ENCODE assay signal across 1 cellular context in genomic region chr17:72386619-72387237, GRCh38.
TF ChIP-seq lines count a peak whose summit lies in the region.

No MANE protein-coding gene starts in this region.

TF ChIP-seq in HepG2, 621 proteins besides CTCF, POLR2A, EP300 and RAD21 (continued from another document and continues in another):
- TF ChIP-seq ZBTB39 (CRISPR knock-in tag; IDR thresholded peaks at IDR 0.05), result no peak
- peak; percentile 95 for TF ChIP-seq ZBTB21 (CRISPR knock-in tag; IDR thresholded peaks at IDR 0.05)
- peak; percentile 66; the same call in 1 of the 2 replicates for TF ChIP-seq HNF1B (CRISPR knock-in tag; IDR thresholded peaks at IDR 0.05)
- TF ChIP-seq SETDB1 (CRISPR knock-in tag; IDR thresholded peaks at IDR 0.05; ENCODE audit: borderline replicate concordance), result no peak
- TF ChIP-seq ZNF432 (CRISPR knock-in tag; IDR thresholded peaks at IDR 0.05; ENCODE audit: borderline replicate concordance), result no peak
- no peak for TF ChIP-seq CEBPB (IDR thresholded peaks at IDR 0.05; ENCODE audit: borderline replicate concordance, low read depth, low read length)
- no peak for TF ChIP-seq PCBP2 (optimal IDR thresholded peaks at IDR 0.05; ENCODE audit: low read depth, low read length, poor library complexity, severe bottlenecking)
- no peak for TF ChIP-seq ZMAT5 (CRISPR knock-in tag; IDR thresholded peaks at IDR 0.05; ENCODE audit: borderline replicate concordance, low read depth)
- peak; percentile 77; the same call in 1 of the 2 replicates for TF ChIP-seq TFAP4 (IDR thresholded peaks at IDR 0.05; ENCODE audit: borderline replicate concordance, low read depth)
- no peak for TF ChIP-seq U2AF2 (IDR thresholded peaks at IDR 0.05; ENCODE audit: low read depth, low read length)
- TF ChIP-seq ZNF589 (CRISPR knock-in tag; conservative IDR thresholded peaks at IDR 0.05), result no peak
- peak; percentile 63 for TF ChIP-seq HNF4A (CRISPR knock-in tag; IDR thresholded peaks at IDR 0.05)
- peak in 1 of 2 experiments; percentile 53; a peak in 1 of 4 replicates for TF ChIP-seq NR2F1 (CRISPR knock-in tag; IDR thresholded peaks at IDR 0.05)
- peak; percentile 29; the same call in 1 of the 2 replicates for TF ChIP-seq GABPB1 (CRISPR knock-in tag; IDR thresholded peaks at IDR 0.05)
- no peak for TF ChIP-seq ZNF20 (CRISPR knock-in tag; IDR thresholded peaks at IDR 0.05)
- TF ChIP-seq STAT6 (CRISPR knock-in tag; IDR thresholded peaks at IDR 0.05; ENCODE audit: borderline replicate concordance), result no peak
- no peak for TF ChIP-seq AKAP8 (CRISPR knock-in tag; IDR thresholded peaks at IDR 0.05)
- TF ChIP-seq ZNF598 (CRISPR knock-in tag; IDR thresholded peaks at IDR 0.05; ENCODE audit: borderline replicate concordance), result no peak
- peak; percentile 97 for TF ChIP-seq ZNF281 (CRISPR knock-in tag; IDR thresholded peaks at IDR 0.05; ENCODE audit: borderline replicate concordance)
- TF ChIP-seq ZNF740 (CRISPR knock-in tag; IDR thresholded peaks at IDR 0.05), result no peak
- no peak for TF ChIP-seq BORCS8-MEF2B (CRISPR knock-in tag; IDR thresholded peaks at IDR 0.05)
- no peak for TF ChIP-seq JARID2 (CRISPR knock-in tag; IDR thresholded peaks at IDR 0.05; ENCODE audit: insufficient replicate concordance)
- no peak for TF ChIP-seq POLR2AphosphoS2 (IDR thresholded peaks at IDR 0.05; ENCODE audit: low read depth, low read length)
- TF ChIP-seq SCMH1 (CRISPR knock-in tag; IDR thresholded peaks at IDR 0.05; ENCODE audit: borderline replicate concordance), result no peak
- peak; percentile 51; the same call in 1 of the 2 replicates for TF ChIP-seq ZNF264 (CRISPR knock-in tag; IDR thresholded peaks at IDR 0.05)
- TF ChIP-seq ZNF777 (CRISPR knock-in tag; IDR thresholded peaks at IDR 0.05), result no peak
- peak; percentile 72; the same call in 1 of the 2 replicates for TF ChIP-seq GFI1 (CRISPR knock-in tag; IDR thresholded peaks at IDR 0.05; ENCODE audit: borderline replicate concordance)
- no peak for TF ChIP-seq ZNF576 (CRISPR knock-in tag; IDR thresholded peaks at IDR 0.05)
- no peak for TF ChIP-seq JDP2 (CRISPR knock-in tag; IDR thresholded peaks at IDR 0.05; ENCODE audit: borderline replicate concordance)
- TF ChIP-seq CHCHD3 (CRISPR knock-in tag; IDR thresholded peaks at IDR 0.05), result no peak
- TF ChIP-seq ZNF354B (CRISPR knock-in tag; IDR thresholded peaks at IDR 0.05), result no peak
- peak; percentile 16; the same call in 1 of the 2 replicates for TF ChIP-seq ZNF770 (CRISPR knock-in tag; IDR thresholded peaks at IDR 0.05)
- no peak for TF ChIP-seq SRY (CRISPR knock-in tag; IDR thresholded peaks at IDR 0.05)
- no peak for TF ChIP-seq NFYC (CRISPR knock-in tag; IDR thresholded peaks at IDR 0.05)
- peak; percentile 51 for TF ChIP-seq ZFY (CRISPR knock-in tag; IDR thresholded peaks at IDR 0.05)
- TF ChIP-seq ZNF251 (CRISPR knock-in tag; IDR thresholded peaks at IDR 0.05), result no peak
- TF ChIP-seq ZBTB20 (CRISPR knock-in tag; IDR thresholded peaks at IDR 0.05; ENCODE audit: borderline replicate concordance, low read depth), result no peak
- TF ChIP-seq ZNF343 (CRISPR knock-in tag; IDR thresholded peaks at IDR 0.05), result no peak
- no peak for TF ChIP-seq HINFP (CRISPR knock-in tag; IDR thresholded peaks at IDR 0.05; ENCODE audit: low read depth)
- TF ChIP-seq ZNF709 (CRISPR knock-in tag; IDR thresholded peaks at IDR 0.05), result no peak
- no peak for TF ChIP-seq E2F2 (CRISPR knock-in tag; IDR thresholded peaks at IDR 0.05; ENCODE audit: borderline replicate concordance)
- TF ChIP-seq E2F1 (CRISPR knock-in tag; IDR thresholded peaks at IDR 0.05), result no peak
- no peak for TF ChIP-seq MXD1 (CRISPR knock-in tag; IDR thresholded peaks at IDR 0.05)
- TF ChIP-seq SP5 (CRISPR knock-in tag; IDR thresholded peaks at IDR 0.05; ENCODE audit: borderline replicate concordance, low read depth), result peak; percentile 78; the same call in 1 of the 2 replicates
- no peak for TF ChIP-seq NPAS2 (CRISPR knock-in tag; IDR thresholded peaks at IDR 0.05; ENCODE audit: borderline replicate concordance)
- TF ChIP-seq ZNF160 (CRISPR knock-in tag; IDR thresholded peaks at IDR 0.05), result no peak
- no peak for TF ChIP-seq SMAD1 (CRISPR knock-in tag; IDR thresholded peaks at IDR 0.05; ENCODE audit: borderline replicate concordance, low read depth)
- no peak for TF ChIP-seq SIN3B (IDR thresholded peaks at IDR 0.05; ENCODE audit: low read length)
